Comparison of ENCODE assay signal across 6 cellular contexts in genomic region chr20:62367483-62368302, GRCh38. TPM values are rescaled to one million over a fixed set of nuclear protein-coding genes. Genes with fewer than 3 reads are reported as not detected.
DNase-seq lines count a peak whose midpoint lies in the region; ATAC-seq lines count a peak whose summit lies in the region.

No MANE protein-coding gene starts in this region.

- peak overlapping the region; percentile 87 for H3K4me3 Mint-ChIP-seq in T-helper 17 cell
- no peak overlapping the region for H3K4me3 Mint-ChIP-seq in activated CD8-positive, alpha-beta memory T cell treated with anti-CD3 and anti-CD28 coated beads, Interleukin-2, amount 10 ng/mL, durations not matched to agents 7 days and 5 days

- peaks cover 6% of the 10 kb centered on the region for H3K4me1 Mint-ChIP-seq in T-helper 17 cell
- H3K4me1 Mint-ChIP-seq in activated CD8-positive, alpha-beta memory T cell treated with anti-CD3 and anti-CD28 coated beads, Interleukin-2, amount 10 ng/mL, durations not matched to agents 7 days and 5 days: peaks cover 2% of the 10 kb centered on the region

- DNase-seq in T-helper 17 cell (no peak), left lobe of liver (ENCODE audit: low spot score) (no peak)
- DNase-seq in activated CD8-positive, alpha-beta memory T cell treated with anti-CD3 and anti-CD28 coated beads, Interleukin-2, amount 10 ng/mL, durations not matched to agents 7 days and 5 days: no peak

- H3K27ac Mint-ChIP-seq in T-helper 17 cell: no peak overlapping the region
- no peak overlapping the region for H3K27ac Mint-ChIP-seq in activated CD8-positive, alpha-beta memory T cell treated with anti-CD3 and anti-CD28 coated beads, Interleukin-2, amount 10 ng/mL, durations not matched to agents 7 days and 5 days

- no peaks in the 10 kb centered on the region for H3K9me3 ChIP-seq in T-helper 17 cell (ENCODE audit: control insufficient read depth, low read length, poor library complexity, severe bottlenecking)

- no peaks in the 10 kb centered on the region for H3K36me3 Mint-ChIP-seq in T-helper 17 cell (ENCODE audit: low read depth)
- H3K36me3 Mint-ChIP-seq in activated CD8-positive, alpha-beta memory T cell treated with anti-CD3 and anti-CD28 coated beads, Interleukin-2, amount 10 ng/mL, durations not matched to agents 7 days and 5 days: no peaks in the 10 kb centered on the region

- H3K27me3 Mint-ChIP-seq in T-helper 17 cell: peaks cover 28% of the 10 kb centered on the region
- peaks cover 29% of the 10 kb centered on the region for H3K27me3 Mint-ChIP-seq in activated CD8-positive, alpha-beta memory T cell treated with anti-CD3 and anti-CD28 coated beads, Interleukin-2, amount 10 ng/mL, durations not matched to agents 7 days and 5 days

- CTCF ChIA-PET in activated CD8-positive, alpha-beta memory T cell treated with anti-CD3 and anti-CD28 coated beads, Interleukin-2, amount 10 ng/mL, durations not matched to agents 7 days and 5 days (lab: Charles Lee): interaction anchor here (1.3 to 2.2 kb wide), 2 partner anchors 15 to 18 kb away, joined by 5 to 7 read pairs; no protein-coding TSS in a partner anchor

- ATAC-seq in HG03025 (IDR thresholded peaks at IDR 0.05; ENCODE audit: low FRiP score, unreplicated experiment) (peak; percentile 10), T-helper 17 cell (peak; percentile 24), left lobe of liver (peak; percentile 42), HG03159 (IDR thresholded peaks at IDR 0.05; ENCODE audit: unreplicated experiment) (no peak), HG03432 (IDR thresholded peaks at IDR 0.05; ENCODE audit: unreplicated experiment) (no peak)
- ATAC-seq in activated CD8-positive, alpha-beta memory T cell treated with anti-CD3 and anti-CD28 coated beads, Interleukin-2, amount 10 ng/mL, durations not matched to agents 7 days and 5 days: no peak

- no peaks in the 10 kb centered on the region for H3K9me3 Mint-ChIP-seq in activated CD8-positive, alpha-beta memory T cell treated with anti-CD3 and anti-CD28 coated beads, Interleukin-2, amount 10 ng/mL, durations not matched to agents 7 days and 5 days (ENCODE audit: low read depth)

RNA-seq across cellular contexts. Expression of gene LAMA5, which starts 0.6 kb away (rescaled TPM):
- under 1 TPM; 0.50 to 0.72 TPM for total RNA-seq in T-helper 17 cell
- total RNA-seq in left lobe of liver: 112 TPM
- 1 to 10 TPM in 1 of 2 experiments, under 1 TPM in 1; 0.99 to 1.9 TPM for total RNA-seq in activated CD8-positive, alpha-beta memory T cell treated with anti-CD3 and anti-CD28 coated beads, Interleukin-2, amount 10 ng/mL, durations not matched to agents 7 days and 5 days

RNA-seq across cellular contexts. Expression of gene RPS21, which starts 19.2 kb away (rescaled TPM):
- total RNA-seq in T-helper 17 cell (1,000 to 10,000 TPM; 2,821 to 2,836 TPM), left lobe of liver (432 TPM)
- total RNA-seq in activated CD8-positive, alpha-beta memory T cell treated with anti-CD3 and anti-CD28 coated beads, Interleukin-2, amount 10 ng/mL, durations not matched to agents 7 days and 5 days: 1,000 to 10,000 TPM; 1,634 to 1,703 TPM

RNA-seq across cellular contexts. Expression of gene CABLES2, which starts 39.4 kb away (rescaled TPM):
- total RNA-seq in T-helper 17 cell (1 to 10 TPM; 4.5 to 5.6 TPM), left lobe of liver (1.8 TPM)
- total RNA-seq in activated CD8-positive, alpha-beta memory T cell treated with anti-CD3 and anti-CD28 coated beads, Interleukin-2, amount 10 ng/mL, durations not matched to agents 7 days and 5 days: 10 to 100 TPM; 15.6 to 16.5 TPM

RNA-seq across cellular contexts. Expression of gene RBBP8NL, which starts 59.6 kb away (rescaled TPM):
- total RNA-seq in T-helper 17 cell (not detected), left lobe of liver (not detected)
- not detected for total RNA-seq in activated CD8-positive, alpha-beta memory T cell treated with anti-CD3 and anti-CD28 coated beads, Interleukin-2, amount 10 ng/mL, durations not matched to agents 7 days and 5 days

Comparison
In these comparisons a context has a peak if more than half of its experiments do, and no peak if none do; other contexts are left out.
1. ATAC-seq: peak in HG03025 (single experiment), T-helper 17 cell (single experiment) and left lobe of liver (single experiment); none in HG03159 (single experiment), HG03432 (single experiment) and activated CD8-positive, alpha-beta memory T cell treated with anti-CD3 and anti-CD28 coated beads, Interleukin-2, amount 10 ng/mL, durations not matched to agents 7 days and 5 days (single experiment).
2. RNA of gene LAMA5, which starts 0.6 kb away (total RNA-seq): 112 TPM in left lobe of liver (single experiment); 0.99 to 1.9 TPM in activated CD8-positive, alpha-beta memory T cell treated with anti-CD3 and anti-CD28 coated beads, Interleukin-2, amount 10 ng/mL, durations not matched to agents 7 days and 5 days and 0.50 to 0.72 TPM in T-helper 17 cell; every median in the first group is over 10 times any median in the second.